Comparison of ENCODE assay signal across 9 cellular contexts in genomic region chr5:133252133-133252480, GRCh38.
"Had no signal": no experiment of that assay in that cellular context is flagged by ENCODE, and none has a peak within 500 bp of the region (broad histone marks: within the 10 kb centered on the region; RNA-seq: fewer than 3 reads in every experiment).

No MANE protein-coding gene starts in this region.

- H3K36me3 ChIP-seq: esophagus squamous epithelium, neutrophil, thyroid gland had no signal

- H3K9me3 ChIP-seq: esophagus squamous epithelium, neutrophil, thyroid gland had no signal

- H3K4me1 ChIP-seq: esophagus squamous epithelium, thyroid gland had no signal

- H3K4me3 ChIP-seq: esophagus squamous epithelium, thyroid gland had no signal

- H3K27me3 ChIP-seq: esophagus squamous epithelium, neutrophil, thyroid gland had no signal

- DNase-seq: activated CD4-positive, alpha-beta T cell treated with anti-CD3 and anti-CD28 coated beads, Interleukin-2, amount 10 ng/mL, durations not matched to agents 24 days and 14 days; activated naive CD4-positive, alpha-beta T cell; esophagus squamous epithelium; foreskin fibroblast; glutamatergic neuron; kidney glomerular epithelial cell; retina; thyroid gland had no signal

- H3K27ac ChIP-seq: esophagus squamous epithelium, neutrophil, thyroid gland had no signal
